ENCODE assay signal across 18 cellular contexts in genomic region chr9:15722888-15723287, GRCh38.
A peak's percentile ranks its signal among the peaks of the same experiment; 100 is the strongest.
DNase-seq lines count a peak whose midpoint lies in the region; ATAC-seq, FAIRE-seq and TF ChIP-seq lines count a peak whose summit lies in the region.
"Had no signal": no experiment of that assay in that cellular context is flagged by ENCODE, and none has a peak within 500 bp of the region (broad histone marks: within the 10 kb centered on the region; RNA-seq: fewer than 3 reads in every experiment).

No MANE protein-coding gene starts in this region.

- H3K9ac ChIP-seq in NT2/D1 (ENCODE audit: insufficient read length, low read depth) (no peak overlapping the region), H1 (replicated peaks in 1 of 4; ENCODE audit: extremely low read depth in 1 of 4, low read depth in 3 of 4, low read length in 3 of 4) (no peak overlapping the region), mesendoderm (ENCODE audit: low read length) (no peak overlapping the region)

- no peaks in the 10 kb centered on the region for H3K23me2 ChIP-seq in H1 (ENCODE audit: low read depth, low read length)

- TF ChIP-seq CTCF in H1 (IDR thresholded peaks at IDR 0.05; ENCODE audit: control extremely low read depth in 1 of 3, insufficient read depth in 1 of 3, low read depth in 1 of 3, low read length in 3 of 3) (no peak), thyroid gland (IDR thresholded peaks at IDR 0.05) (no peak), mesothelial cell of epicardium (IDR thresholded peaks at IDR 0.05; ENCODE audit: unreplicated experiment) (no peak), hepatocyte (IDR thresholded peaks at IDR 0.05; ENCODE audit: poor library complexity) (no peak)

- no peaks in the 10 kb centered on the region for H3K27me3 ChIP-seq in NT2/D1 (ENCODE audit: insufficient read depth, insufficient read length)
- H3K27me3 ChIP-seq in H1 (replicated peaks in 1 of 4; ENCODE audit: control insufficient read depth in 3 of 4, extremely low read depth in 1 of 4, insufficient read depth in 3 of 4, low read length in 3 of 4) = no peaks in the 10 kb centered on the region
- no peaks in the 10 kb centered on the region for H3K27me3 ChIP-seq in mesendoderm (ENCODE audit: insufficient read depth, low read length, poor library complexity)
- H3K27me3 ChIP-seq in thyroid gland = no peaks in the 10 kb centered on the region
- no peaks in the 10 kb centered on the region for H3K27me3 ChIP-seq in aorta (ENCODE audit: control insufficient read depth in 1 of 2, insufficient read depth in 2 of 2, low read length in 1 of 2)
- no peaks in the 10 kb centered on the region for H3K27me3 ChIP-seq in hepatocyte
- H3K27me3 ChIP-seq: cardiac muscle cell, right atrium auricular region had no signal

- TF ChIP-seq POLR2A in H1 (IDR thresholded peaks at IDR 0.05; ENCODE audit: control extremely low read depth in 1 of 2, low read depth in 2 of 2, low read length in 2 of 2) (no peak), thyroid gland (IDR thresholded peaks at IDR 0.05) (no peak)

- intact Hi-C loops in thyroid gland (cut with DNase I) (no loop called here), aorta (cut with DNase I) (no loop called here)

- no peak overlapping the region for H3K18ac ChIP-seq in H1 (ENCODE audit: extremely low read depth, low read length)
- H3K18ac ChIP-seq in mesendoderm (ENCODE audit: low read length) = no peak overlapping the region

- H3K56ac ChIP-seq in H1 (replicated peaks; ENCODE audit: insufficient read length, low read depth, low read length) (no peak overlapping the region), mesendoderm (ENCODE audit: low read length) (no peak overlapping the region)

- no peak for ATAC-seq in aorta (ENCODE audit: low FRiP score)

- peak; percentile 15 for DNase-seq in NT2/D1 (ENCODE audit: low read depth, low spot score)
- no peak for DNase-seq in H1 (ENCODE audit: low read depth in 1 of 2, low spot score in 2 of 2)
- peak; percentile 41 for DNase-seq in mesendoderm
- peak; percentile 24 to 44 for DNase-seq in thyroid gland
- DNase-seq in aorta = no peak
- no peak for DNase-seq in mesothelial cell of epicardium (ENCODE audit: low spot score in 2 of 2, unreplicated experiment in 2 of 2)
- no peak for DNase-seq in hepatocyte (ENCODE audit: low spot score)
- DNase-seq: activated B cell treated with CpG ODN at 0.5 μM for 24 hours; activated CD8-positive, alpha-beta memory T cell treated with anti-CD3 and anti-CD28 coated beads, Interleukin-2, amount 50 U/mL, for 4 hours; activated naive CD4-positive, alpha-beta T cell treated with anti-CD3 and anti-CD28 coated beads, Interleukin-2, amount 10 ng/mL, durations not matched to agents 7 days and 5 days; NCI-H1930; NCI-H526; stimulated activated CD4-positive, alpha-beta T cell treated with anti-CD3 and anti-CD28 coated beads, Interleukin-4, amount 100 ng/mL, for 24 hours; T-helper 1 cell had no signal

- peaks cover 8% of the 10 kb centered on the region for H3K9me3 Mint-ChIP-seq in mesothelial cell of epicardium
- H3K9me3 Mint-ChIP-seq: activated B cell treated with CpG ODN at 0.5 μM for 24 hours; activated naive CD4-positive, alpha-beta T cell treated with anti-CD3 and anti-CD28 coated beads, Interleukin-2, amount 10 ng/mL, durations not matched to agents 7 days and 5 days had no signal

- no peak overlapping the region for H3K23ac ChIP-seq in H1 (ENCODE audit: insufficient read length)
- no peak overlapping the region for H3K23ac ChIP-seq in mesendoderm (ENCODE audit: low read length)

- H2BK5ac ChIP-seq in H1 (ENCODE audit: low read depth, low read length) = no peak overlapping the region
- no peak overlapping the region for H2BK5ac ChIP-seq in mesendoderm (ENCODE audit: low read length)

- H3K4me3 Mint-ChIP-seq in mesothelial cell of epicardium = no peak overlapping the region
- H3K4me3 Mint-ChIP-seq: activated B cell treated with CpG ODN at 0.5 μM for 24 hours; activated naive CD4-positive, alpha-beta T cell treated with anti-CD3 and anti-CD28 coated beads, Interleukin-2, amount 10 ng/mL, durations not matched to agents 7 days and 5 days had no signal

- CTCF ChIA-PET in H1 (lab: Charles Lee; ENCODE audit: partially characterized antibody) = no interaction called here

- H3K4me2 ChIP-seq in H1 (ENCODE audit: insufficient read depth in 1 of 2, low read depth in 2 of 2, low read length in 2 of 2) (peak overlapping the region in 1 of 2 experiments; percentile 20; a peak in 2 of 4 replicates), mesendoderm (ENCODE audit: low read length) (no peak overlapping the region), hepatocyte (no peak overlapping the region)

- H2BK15ac ChIP-seq in H1 (ENCODE audit: low read length) (no peak overlapping the region), mesendoderm (replicated peaks; ENCODE audit: low read depth) (no peak overlapping the region)

- H3K36me3 ChIP-seq in NT2/D1 (ENCODE audit: insufficient read depth, insufficient read length, low read length) = no peaks in the 10 kb centered on the region
- H3K36me3 ChIP-seq in H1 (ENCODE audit: control insufficient read depth in 2 of 4, insufficient read depth in 4 of 4, low read length in 3 of 4) = no peaks in the 10 kb centered on the region
- H3K36me3 ChIP-seq in mesendoderm (ENCODE audit: control insufficient read depth, insufficient read depth, low read length) = no peaks in the 10 kb centered on the region
- H3K36me3 ChIP-seq in thyroid gland = no peaks in the 10 kb centered on the region
- H3K36me3 ChIP-seq in aorta (ENCODE audit: control insufficient read depth in 1 of 2, insufficient read depth in 2 of 2, low read length in 1 of 2) = no peaks in the 10 kb centered on the region
- H3K36me3 ChIP-seq in hepatocyte (replicated peaks; ENCODE audit: insufficient read depth, low read depth) = no peaks in the 10 kb centered on the region
- H3K36me3 ChIP-seq: cardiac muscle cell, right atrium auricular region had no signal

- FAIRE-seq in H1 (lab: Jason Lieb, UNC) = peak; percentile 63
- FAIRE-seq: GM19239, urothelium cell line had no signal

- no peak overlapping the region for H3K27ac Mint-ChIP-seq in mesothelial cell of epicardium
- H3K27ac Mint-ChIP-seq: activated B cell treated with CpG ODN at 0.5 μM for 24 hours; activated naive CD4-positive, alpha-beta T cell treated with anti-CD3 and anti-CD28 coated beads, Interleukin-2, amount 10 ng/mL, durations not matched to agents 7 days and 5 days had no signal

- H3K36me3 Mint-ChIP-seq in mesothelial cell of epicardium = no peaks in the 10 kb centered on the region
- H3K36me3 Mint-ChIP-seq: activated naive CD4-positive, alpha-beta T cell treated with anti-CD3 and anti-CD28 coated beads, Interleukin-2, amount 10 ng/mL, durations not matched to agents 7 days and 5 days had no signal

- H2AFZ ChIP-seq in H1 (ENCODE audit: low read length) = no peak overlapping the region; the same call in 1 of the 2 replicates
- H2AFZ ChIP-seq in hepatocyte = no peak overlapping the region

- no peak for TF ChIP-seq EP300 in H1 (IDR thresholded peaks at IDR 0.05; ENCODE audit: borderline replicate concordance in 1 of 2, low read depth in 2 of 2, low read length in 2 of 2)

- H4K8ac ChIP-seq in H1 (ENCODE audit: extremely low read depth, insufficient read depth, low read length) (no peak overlapping the region), mesendoderm (ENCODE audit: low read depth, low read length) (peak overlapping the region; percentile 65)

- peaks cover 10% of the 10 kb centered on the region for H3K4me1 Mint-ChIP-seq in mesothelial cell of epicardium
- H3K4me1 Mint-ChIP-seq: activated B cell treated with CpG ODN at 0.5 μM for 24 hours; activated naive CD4-positive, alpha-beta T cell treated with anti-CD3 and anti-CD28 coated beads, Interleukin-2, amount 10 ng/mL, durations not matched to agents 7 days and 5 days had no signal

- H3K4me3 ChIP-seq in NT2/D1 (ENCODE audit: insufficient read length, low read depth) (no peak overlapping the region), H1 (ENCODE audit: extremely low read depth in 1 of 4, insufficient read depth in 2 of 4, low read depth in 3 of 4, low read length in 4 of 4) (no peak overlapping the region), mesendoderm (ENCODE audit: low read length) (no peak overlapping the region), thyroid gland (replicated peaks in 1 of 3) (no peak overlapping the region), aorta (ENCODE audit: low read length in 2 of 2) (no peak overlapping the region), hepatocyte (no peak overlapping the region)
- H3K4me3 ChIP-seq: cardiac muscle cell, right atrium auricular region had no signal

- H4K5ac ChIP-seq in H1 (ENCODE audit: insufficient read length, low read depth, low read length) (no peak overlapping the region), mesendoderm (ENCODE audit: low read length) (no peak overlapping the region)

- H3K79me1 ChIP-seq in H1 (ENCODE audit: low read depth, low read length) = no peaks in the 10 kb centered on the region
- no peaks in the 10 kb centered on the region for H3K79me1 ChIP-seq in mesendoderm (ENCODE audit: low read length)

- H3K14ac ChIP-seq in H1 (ENCODE audit: insufficient read length) = no peak overlapping the region

- no peak for TF ChIP-seq RAD21 in H1 (IDR thresholded peaks at IDR 0.05 in 1 of 2, conservative IDR thresholded peaks at IDR 0.05 in 1 of 2; ENCODE audit: low read depth in 2 of 2, low read length in 2 of 2)

- no peaks in the 10 kb centered on the region for H3K4me1 ChIP-seq in NT2/D1 (ENCODE audit: insufficient read depth, insufficient read length)
- peaks cover 0 to 3% (median 2%) of the 10 kb centered on the region in 4 experiments; a peak in 3 of 7 replicates for H3K4me1 ChIP-seq in H1 (replicated peaks in 1 of 4; ENCODE audit: control insufficient read depth in 3 of 4, insufficient read depth in 4 of 4, low read length in 3 of 4)
- no peaks in the 10 kb centered on the region for H3K4me1 ChIP-seq in mesendoderm (ENCODE audit: control insufficient read depth, low read depth, low read length)
- no peaks in the 10 kb centered on the region for H3K4me1 ChIP-seq in thyroid gland
- H3K4me1 ChIP-seq in aorta (ENCODE audit: control insufficient read depth in 1 of 2, insufficient read depth in 2 of 2, low read length in 2 of 2) = no peaks in the 10 kb centered on the region
- no peaks in the 10 kb centered on the region for H3K4me1 ChIP-seq in hepatocyte (ENCODE audit: insufficient read depth)
- H3K4me1 ChIP-seq: right atrium auricular region had no signal

- H2BK120ac ChIP-seq in H1 (replicated peaks; ENCODE audit: low read depth, low read length) (no peak overlapping the region), mesendoderm (ENCODE audit: low read depth, low read length) (no peak overlapping the region)

- no peak overlapping the region for H2AK5ac ChIP-seq in H1 (ENCODE audit: low read depth, low read length)
- no peak overlapping the region for H2AK5ac ChIP-seq in mesendoderm (ENCODE audit: low read length)

- no peak overlapping the region for H2BK20ac ChIP-seq in H1 (ENCODE audit: low read length)

- H3K9me2 ChIP-seq in hepatocyte (replicated peaks; ENCODE audit: insufficient read depth) = no peaks in the 10 kb centered on the region

- no peak overlapping the region for H2BK12ac ChIP-seq in H1 (ENCODE audit: low read depth, low read length)

- no peaks in the 10 kb centered on the region for H4K20me1 ChIP-seq in H1 (replicated peaks in 1 of 2; ENCODE audit: control insufficient read depth in 1 of 2, insufficient read depth in 2 of 2, low read length in 2 of 2)
- no peaks in the 10 kb centered on the region for H4K20me1 ChIP-seq in hepatocyte (ENCODE audit: insufficient read depth, poor library complexity, severe bottlenecking)

- no peak overlapping the region for H3K27ac ChIP-seq in H1 (ENCODE audit: low read depth, low read length)
- H3K27ac ChIP-seq in mesendoderm (ENCODE audit: low read depth, low read length) = no peak overlapping the region
- H3K27ac ChIP-seq in thyroid gland = no peak overlapping the region
- no peak overlapping the region for H3K27ac ChIP-seq in aorta (ENCODE audit: low read depth in 1 of 2, low read length in 2 of 2)
- H3K27ac ChIP-seq in hepatocyte = no peak overlapping the region
- H3K27ac ChIP-seq: cardiac muscle cell, right atrium auricular region had no signal

- H3K27me3 Mint-ChIP-seq in mesothelial cell of epicardium (ENCODE audit: low read depth) = no peaks in the 10 kb centered on the region
- H3K27me3 Mint-ChIP-seq: activated B cell treated with CpG ODN at 0.5 μM for 24 hours; activated naive CD4-positive, alpha-beta T cell treated with anti-CD3 and anti-CD28 coated beads, Interleukin-2, amount 10 ng/mL, durations not matched to agents 7 days and 5 days had no signal

- 58% methylated on average over 5 of the region's 5 CpGs; no CpG with 5 or more reads in 1 of the 2 experiments for WGBS in H1 (ENCODE audit: extremely low coverage in 1 of 2, insufficient coverage in 1 of 2, insufficient read length in 1 of 2, insufficient replicate concordance in 2 of 2, low coverage in 1 of 2, low lambda C conversion rate in 2 of 2, missing lambda C conversion rate in 1 of 2), 2 experiments
- no CpG with 5 or more reads among the region's 5 CpGs for WGBS in mesendoderm (ENCODE audit: extremely low coverage, insufficient coverage, low lambda C conversion rate)
- WGBS in thyroid gland, 2 donors = 43 to 45% methylated on average over 5 of the region's 5 CpGs
- 7 to 17% methylated on average over 5 of the region's 5 CpGs for WGBS in aorta, 2 donors
- WGBS in hepatocyte (ENCODE audit: low lambda C conversion rate, missing lambda C conversion rate) = 55% methylated on average over 5 of the region's 5 CpGs

- POLR2A ChIA-PET in H1 (lab: Charles Lee; ENCODE audit: partially characterized antibody) = no interaction called here

- no peak overlapping the region for H4K91ac ChIP-seq in H1 (replicated peaks; ENCODE audit: insufficient read length, low read length)

- H3K4ac ChIP-seq in H1 (replicated peaks; ENCODE audit: insufficient read length, low read depth, low read length) (no peak overlapping the region), mesendoderm (ENCODE audit: low read depth, low read length) (no peak overlapping the region)

- H3K79me2 ChIP-seq in H1 (ENCODE audit: control insufficient read depth in 1 of 2, insufficient read depth in 2 of 2, low read length in 2 of 2) (no peaks in the 10 kb centered on the region), mesendoderm (ENCODE audit: control insufficient read depth, insufficient read depth, low read length) (no peaks in the 10 kb centered on the region), hepatocyte (no peaks in the 10 kb centered on the region)

- H3K9me3 ChIP-seq in NT2/D1 (ENCODE audit: insufficient read depth, low read length) = no peaks in the 10 kb centered on the region
- H3K9me3 ChIP-seq in H1 (ENCODE audit: insufficient read depth in 2 of 2, low read depth in 1 of 2, low read length in 1 of 2) = no peaks in the 10 kb centered on the region; a peak in 1 of 4 replicates
- no peaks in the 10 kb centered on the region for H3K9me3 ChIP-seq in thyroid gland
- H3K9me3 ChIP-seq in aorta (ENCODE audit: control insufficient read depth, low read length) = no peaks in the 10 kb centered on the region
- H3K9me3 ChIP-seq in hepatocyte (ENCODE audit: low read depth) = no peaks in the 10 kb centered on the region
- H3K9me3 ChIP-seq: right atrium auricular region had no signal

Comparison
In these comparisons a context has a peak if more than half of its experiments do, and no peak if none do; other contexts are left out.
1. DNase-seq: peak in NT2/D1 (single experiment), mesendoderm (single experiment) and thyroid gland (2 of 2); none in H1 (0 of 2), aorta (0 of 2), mesothelial cell of epicardium (0 of 2) and hepatocyte (single experiment).